Comparison of ENCODE assay signal across 17 cellular contexts in genomic region chr2:182038579-182038978, GRCh38. TPM values are rescaled to one million over a fixed set of nuclear protein-coding genes. Genes with fewer than 3 reads are reported as not detected.
DNase-seq lines count a peak whose midpoint lies in the region; ATAC-seq and TF ChIP-seq lines count a peak whose summit lies in the region.
"Had no signal": no experiment of that assay in that cellular context is flagged by ENCODE, and none has a peak within 500 bp of the region (broad histone marks: within the 10 kb centered on the region; RNA-seq: fewer than 3 reads in every experiment).

No MANE protein-coding gene starts in this region.

- peak; percentile 22 for DNase-seq in DMS53 (lab: John Stamatoyannopoulos, UW)
- no peak for DNase-seq in DMS53 treated with DMSO at 0.1 percent for 48 hours (lab: John Stamatoyannopoulos, UW; ENCODE audit: unreplicated experiment)
- no peak for DNase-seq in heart right ventricle
- peak; percentile 45 for DNase-seq in stromal cell of bone marrow (ENCODE audit: low read depth)
- DNase-seq in C1 segment of cervical spinal cord (lab: John Stamatoyannopoulos, UW), result no peak
- DNase-seq: activated CD8-positive, alpha-beta memory T cell treated with anti-CD3 and anti-CD28 coated beads, Interleukin-2, amount 50 U/mL, for 48 hours; amygdala; DMS79; immature natural killer cell; NCI-H1930; stimulated activated CD4-positive, alpha-beta T cell treated with anti-CD3 and anti-CD28 coated beads, Interleukin-4, amount 100 ng/mL, for 24 hours; stimulated activated naive CD8-positive, alpha-beta T cell treated with anti-CD3 and anti-CD28 coated beads, Interleukin-15, amount 100 ng/mL, for 72 hours had no signal

- TF ChIP-seq CTCF in heart right ventricle (IDR thresholded peaks at IDR 0.05), result no peak

- H3K27me3 ChIP-seq in heart right ventricle, result no peaks in the 10 kb centered on the region
- H3K27me3 ChIP-seq: neutrophil had no signal

- peak overlapping the region in 3 of 10 donors; percentile 31 to 42 (median 40) for H3K27ac ChIP-seq in heart right ventricle
- H3K27ac ChIP-seq: 22Rv1, neutrophil had no signal

- no peaks in the 10 kb centered on the region for H3K36me3 ChIP-seq in heart right ventricle
- H3K36me3 ChIP-seq: neutrophil had no signal

- no peaks in the 10 kb centered on the region for H3K9me3 ChIP-seq in heart right ventricle
- H3K9me3 ChIP-seq: neutrophil had no signal

- WGBS in heart right ventricle, 2 donors, result 18 to 24% methylated on average over 1 of the region's 1 CpG

- peaks cover 0 to 24% (median 6%) of the 10 kb centered on the region in 9 donors for H3K4me1 ChIP-seq in heart right ventricle

- no peak overlapping the region for H3K4me3 ChIP-seq in heart right ventricle

- intact Hi-C loops in heart right ventricle (cut with DNase I), result no loop called here

- ATAC-seq in SK-N-SH treated with all-trans-retinoic acid at 6 μM for 48 hours (peak; percentile 92), heart right ventricle (peak; percentile 63 to 94 (median 71)), HG02623 (IDR thresholded peaks at IDR 0.05; ENCODE audit: unreplicated experiment) (no peak), GM18858 (IDR thresholded peaks at IDR 0.05; ENCODE audit: unreplicated experiment) (no peak)
- ATAC-seq: stimulated activated naive CD8-positive, alpha-beta T cell treated with anti-CD3 and anti-CD28 coated beads, Interleukin-15, amount 100 ng/mL, for 72 hours had no signal

TF ChIP-seq in SK-N-SH treated with all-trans-retinoic acid at 6 μM for 48 hours, 23 proteins besides CTCF, POLR2A, EP300 and RAD21:
- TF ChIP-seq ISL1 (CRISPR knock-in tag; IDR thresholded peaks at IDR 0.05) (no peak), GLIS3 (CRISPR knock-in tag; IDR thresholded peaks at IDR 0.05) (no peak), ZNF8 (CRISPR knock-in tag; IDR thresholded peaks at IDR 0.05) (no peak)

RNA-seq across cellular contexts. Expression of gene PPP1R1C, which starts 52.9 kb away (rescaled TPM):
- 10 to 100 TPM; 22.5 to 45.5 (median 33.9) TPM for total RNA-seq in heart right ventricle
- polyA plus RNA-seq in heart right ventricle, result 10 to 100 TPM in 1 of 2 donors, 1 to 10 TPM in 1; 4.9 to 20.9 TPM
- polyA plus RNA-seq: immature natural killer cell had no signal

Comparison
In these comparisons a context has a peak if more than half of its experiments do, and no peak if none do; other contexts are left out.
1. DNase-seq: peak in DMS53 (single experiment) and stromal cell of bone marrow (single experiment); none in DMS53 treated with DMSO at 0.1 percent for 48 hours (single experiment), heart right ventricle (0 of 2) and C1 segment of cervical spinal cord (0 of 14).
2. ATAC-seq: peak in SK-N-SH treated with all-trans-retinoic acid at 6 μM for 48 hours (single experiment) and heart right ventricle (8 of 8); none in HG02623 (single experiment) and GM18858 (single experiment).